1 cellular context compared by ENCODE assay signal in genomic region chr6:109441069-109441816, GRCh38.
TF ChIP-seq lines count a peak whose summit lies in the region.

No MANE protein-coding gene starts in this region.

TF ChIP-seq in endothelial cell of umbilical vein, 7 proteins besides CTCF, POLR2A, EP300 and RAD21:
- no peak for TF ChIP-seq JUN (IDR thresholded peaks at IDR 0.05; ENCODE audit: borderline replicate concordance, insufficient read depth, insufficient read length, low read depth)
- no peak for TF ChIP-seq MAX (IDR thresholded peaks at IDR 0.05; ENCODE audit: insufficient read depth, insufficient read length)
- no peak for TF ChIP-seq GATA2 (IDR thresholded peaks at IDR 0.05; ENCODE audit: insufficient read depth, insufficient read length, low read depth, low read length)
- TF ChIP-seq POLR2AphosphoS5 (IDR thresholded peaks at IDR 0.05; ENCODE audit: insufficient read depth, low read depth, low read length) = no peak
- no peak for TF ChIP-seq EZH2 (IDR thresholded peaks at IDR 0.05; ENCODE audit: borderline replicate concordance, low read depth, low read length, severe bottlenecking)
- no peak for TF ChIP-seq MYC (IDR thresholded peaks at IDR 0.05; ENCODE audit: low read depth, low read length)
- no peak for TF ChIP-seq FOS (IDR thresholded peaks at IDR 0.05; ENCODE audit: borderline replicate concordance, insufficient read depth, low read length)
